ENCODE assay signal across 21 cellular contexts in the genomic region with DNA sequence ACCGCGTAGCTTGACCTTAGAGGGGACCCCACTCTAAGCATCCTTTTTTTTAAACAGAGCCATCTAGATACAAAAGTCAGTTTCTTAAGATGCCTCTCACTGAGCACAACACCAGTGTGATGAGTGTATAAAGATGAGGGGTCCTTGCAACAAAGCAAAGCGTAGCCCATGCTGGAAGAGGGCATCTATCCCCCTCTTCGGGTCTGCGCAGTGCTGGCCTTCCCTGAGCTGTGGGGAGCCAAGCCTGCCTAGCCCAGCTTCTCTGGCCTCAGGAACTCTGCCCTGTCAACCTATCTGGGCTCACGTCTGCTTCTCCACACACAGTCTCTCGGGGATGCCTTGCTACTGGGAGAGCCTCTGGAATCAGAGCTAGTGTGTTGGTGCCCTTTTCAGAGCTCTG.
DNase-seq lines count a peak whose midpoint lies in the region; ATAC-seq, FAIRE-seq and TF ChIP-seq lines count a peak whose summit lies in the region.
"Had no signal": no experiment of that assay in that cellular context is flagged by ENCODE, and none has a peak within 500 bp of the region (broad histone marks: within the 10 kb centered on the region; RNA-seq: fewer than 3 reads in every experiment).

No MANE protein-coding gene starts in this region.

- CTCF ChIA-PET in A549 (lab: Yijun Ruan, JAX): interaction anchor here (0.5 to 13.3 kb wide), 10 partner anchors 9 to 274 kb away, joined by 3 to 199 read pairs (median 3); partner anchors contain the start of gene CNNM2

- ATAC-seq in A549 (peak; percentile 12 to 27; a peak in 5 of 6 replicates), thoracic aorta (ENCODE audit: insufficient number of reproducible peaks, low FRiP score, low read depth) (no peak)
- ATAC-seq: CD8-positive, alpha-beta T cell had no signal

- H3K36me3 ChIP-seq in ascending aorta (peaks cover 17 to 45% of the 10 kb centered on the region in 2 donors), thoracic aorta (peaks cover 12% of the 10 kb centered on the region)
- H3K36me3 ChIP-seq: HAP-1 had no signal

- intact Hi-C loops in ascending aorta (cut with DNase I): loop anchor here (5.0 kb wide), 1 partner anchor 163 kb away; no protein-coding TSS in a partner anchor

- no peak overlapping the region for H3K4me3 Mint-ChIP-seq in glutamatergic neuron (ENCODE audit: unreplicated experiment)
- H3K4me3 Mint-ChIP-seq: B cell; CD4-positive, CD25-positive, alpha-beta regulatory T cell; CD8-positive, alpha-beta T cell; HFFc6 had no signal

- no peak for TF ChIP-seq EP300 in A549 (IDR thresholded peaks at IDR 0.05)

- H3K4me1 ChIP-seq in A549 (no peaks in the 10 kb centered on the region), ascending aorta (peaks cover 0 to 11% of the 10 kb centered on the region in 2 donors), thoracic aorta (ENCODE audit: control insufficient read depth in 1 of 2, low read depth in 2 of 2) (peaks cover 5 to 16% of the 10 kb centered on the region in 2 donors)
- H3K4me1 ChIP-seq: BLaER1, HAP-1 had no signal

- no peaks in the 10 kb centered on the region for H3K9me3 ChIP-seq in A549
- no peaks in the 10 kb centered on the region for H3K9me3 ChIP-seq in ascending aorta
- no peaks in the 10 kb centered on the region for H3K9me3 ChIP-seq in thoracic aorta
- H3K9me3 ChIP-seq: BLaER1, Caco-2, HAP-1 had no signal

- H3K4me2 ChIP-seq in A549: no peak overlapping the region
- H3K4me2 ChIP-seq: BLaER1 had no signal

- no peaks in the 10 kb centered on the region for H3K27me3 ChIP-seq in ascending aorta
- no peaks in the 10 kb centered on the region for H3K27me3 ChIP-seq in thoracic aorta (replicated peaks; ENCODE audit: insufficient read depth)
- H3K27me3 ChIP-seq: BLaER1 had no signal

- H3K4me1 Mint-ChIP-seq in glutamatergic neuron (ENCODE audit: low read depth, unreplicated experiment): no peaks in the 10 kb centered on the region
- H3K4me1 Mint-ChIP-seq: B cell; CD4-positive, CD25-positive, alpha-beta regulatory T cell had no signal

- 93% methylated on average over 7 of the region's 7 CpGs for WGBS in A549 (ENCODE audit: missing lambda C conversion rate)

- no peak for TF ChIP-seq CTCF in A549 (IDR thresholded peaks at IDR 0.05)
- no peak for TF ChIP-seq CTCF in ascending aorta (IDR thresholded peaks at IDR 0.05)
- TF ChIP-seq CTCF in thoracic aorta (IDR thresholded peaks at IDR 0.05): no peak
- no peak for TF ChIP-seq CTCF in glutamatergic neuron (IDR thresholded peaks at IDR 0.05; ENCODE audit: partially characterized antibody, unreplicated experiment)

- no peak overlapping the region for H3K4me3 ChIP-seq in A549
- no peak overlapping the region for H3K4me3 ChIP-seq in ascending aorta
- no peak overlapping the region for H3K4me3 ChIP-seq in thoracic aorta
- H3K4me3 ChIP-seq: BLaER1, HAP-1 had no signal

- H3K27me3 Mint-ChIP-seq in glutamatergic neuron (ENCODE audit: unreplicated experiment): peaks cover 3% of the 10 kb centered on the region
- H3K27me3 Mint-ChIP-seq: B cell; CD4-positive, CD25-positive, alpha-beta regulatory T cell had no signal

- no peak for TF ChIP-seq POLR2A in A549 (IDR thresholded peaks at IDR 0.05; ENCODE audit: low read length)

- DNase-seq in A549 (ENCODE audit: low read depth in 1 of 2, low spot score in 1 of 2): no peak
- DNase-seq in ascending aorta (ENCODE audit: low spot score in 2 of 2): no peak
- peak; percentile 42 for DNase-seq in islet precursor cell
- no peak for DNase-seq in thoracic aorta (ENCODE audit: low spot score)
- no peak for DNase-seq in glutamatergic neuron
- DNase-seq in NCI-H1092 (lab: John Stamatoyannopoulos, UW): no peak
- no peak for DNase-seq in NCI-H446 (lab: John Stamatoyannopoulos, UW)
- DNase-seq: Caco-2; CD4-positive, CD25-positive, alpha-beta regulatory T cell; CD8-positive, alpha-beta T cell; DMS153; DND-41; GOT3; HFFc6 had no signal

- H3K36me3 Mint-ChIP-seq in glutamatergic neuron (ENCODE audit: unreplicated experiment): no peaks in the 10 kb centered on the region

- FAIRE-seq in A549 (lab: Jason Lieb, UNC): no peak
- FAIRE-seq: G401.6, GM12892, H54 had no signal

- no peak for TF ChIP-seq RAD21 in A549 (conservative IDR thresholded peaks at IDR 0.05 in 1 of 2, IDR thresholded peaks at IDR 0.05 in 1 of 2)

- peaks cover 2% of the 10 kb centered on the region for H3K9me3 Mint-ChIP-seq in glutamatergic neuron (ENCODE audit: unreplicated experiment)
- H3K9me3 Mint-ChIP-seq: CD4-positive, CD25-positive, alpha-beta regulatory T cell; CD8-positive, alpha-beta T cell; HFFc6 had no signal

- no peak overlapping the region for H3K27ac Mint-ChIP-seq in glutamatergic neuron (ENCODE audit: unreplicated experiment)
- H3K27ac Mint-ChIP-seq: B cell; CD8-positive, alpha-beta T cell; HFFc6 had no signal

- POLR2A ChIA-PET in A549 (lab: Yijun Ruan, JAX): no interaction called here

- no peak overlapping the region for H3K27ac ChIP-seq in A549
- peak overlapping the region; percentile 59 to 71 for H3K27ac ChIP-seq in ascending aorta
- peak overlapping the region; percentile 63 to 72 for H3K27ac ChIP-seq in thoracic aorta
- H3K27ac ChIP-seq: BLaER1, C4-2B had no signal

TF ChIP-seq in A549, 52 proteins besides CTCF, POLR2A, EP300 and RAD21:
- no peak for TF ChIP-seq TFCP2L1 (CRISPR knock-in tag; IDR thresholded peaks at IDR 0.05)
- TF ChIP-seq POLR2AphosphoS2 (conservative IDR thresholded peaks at IDR 0.05; ENCODE audit: low read length): peak; percentile 71
TF ChIP-seq in A549: peak in this region for 1.

Comparison
In these comparisons a context has a peak if more than half of its experiments do, and no peak if none do; other contexts are left out.
1. H3K27ac ChIP-seq: peak in ascending aorta (2 of 2) and thoracic aorta (2 of 2); none in A549 (0 of 2).